Comparison of ENCODE assay signal across 1 cellular context in the genomic region with DNA sequence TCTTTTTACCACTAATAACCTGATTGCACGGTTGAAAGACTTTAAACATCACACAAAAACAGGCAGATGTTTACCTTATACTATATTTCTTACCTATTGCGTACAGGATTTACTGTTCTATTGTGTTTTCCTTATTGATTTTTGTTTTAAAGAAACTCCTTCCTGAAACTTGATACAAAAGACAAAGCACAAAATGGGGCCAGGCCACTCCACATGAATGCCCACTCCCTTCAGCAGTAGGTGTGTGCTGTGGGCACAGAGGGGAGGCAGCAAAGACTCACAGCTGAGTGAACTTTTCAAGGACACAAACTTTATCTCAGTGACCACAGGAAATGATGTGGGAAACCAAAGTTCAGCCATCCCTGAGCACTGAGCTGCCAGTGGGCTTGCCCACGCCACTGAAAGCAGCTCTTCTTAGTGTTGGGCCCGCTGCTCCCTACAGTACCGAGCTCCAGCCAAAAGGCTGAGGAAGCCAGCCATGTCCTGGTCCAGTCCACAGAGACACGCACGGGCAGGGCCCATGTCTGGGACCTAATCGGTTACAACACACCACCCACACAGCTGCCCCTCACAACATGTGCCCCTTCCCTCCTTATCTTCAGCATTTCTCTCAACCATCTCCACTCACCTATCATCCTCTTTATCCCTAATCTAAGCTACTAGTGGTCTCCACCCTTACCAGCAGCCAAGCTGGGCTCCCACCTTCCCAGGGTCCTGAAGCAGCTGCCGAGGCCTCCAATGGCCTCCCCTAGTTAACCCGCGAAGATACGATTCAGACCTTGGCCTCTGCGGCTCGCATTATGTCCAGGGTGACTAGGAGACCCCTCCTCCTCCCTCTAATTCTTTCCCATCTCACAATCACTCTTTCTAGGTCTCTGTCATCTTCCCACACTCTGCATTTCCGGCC.
TF ChIP-seq lines count a peak whose summit lies in the region.

No MANE protein-coding gene starts in this region.

TF ChIP-seq in GM12878, 131 proteins besides CTCF, POLR2A, EP300 and RAD21:
- TF ChIP-seq MEF2B (IDR thresholded peaks at IDR 0.05; ENCODE audit: partially characterized antibody, poor library complexity, severe bottlenecking) (no peak), ZBTB11 (CRISPR knock-in tag; IDR thresholded peaks at IDR 0.05) (no peak), YY1 (IDR thresholded peaks at IDR 0.05; ENCODE audit: low read depth, low read length) (no peak), NKRF (conservative IDR thresholded peaks at IDR 0.05) (no peak), KLF5 (IDR thresholded peaks at IDR 0.05; ENCODE audit: partially characterized antibody) (no peak)
- TF ChIP-seq, protein P1, sequence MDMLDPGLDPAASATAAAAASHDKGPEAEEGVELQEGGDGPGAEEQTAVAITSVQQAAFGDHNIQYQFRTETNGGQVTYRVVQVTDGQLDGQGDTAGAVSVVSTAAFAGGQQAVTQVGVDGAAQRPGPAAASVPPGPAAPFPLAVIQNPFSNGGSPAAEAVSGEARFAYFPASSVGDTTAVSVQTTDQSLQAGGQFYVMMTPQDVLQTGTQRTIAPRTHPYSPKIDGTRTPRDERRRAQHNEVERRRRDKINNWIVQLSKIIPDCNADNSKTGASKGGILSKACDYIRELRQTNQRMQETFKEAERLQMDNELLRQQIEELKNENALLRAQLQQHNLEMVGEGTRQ (IDR thresholded peaks at IDR 0.05; ENCODE audit: borderline replicate concordance, low read depth, low read length), result no peak
- TF ChIP-seq, protein P2, sequence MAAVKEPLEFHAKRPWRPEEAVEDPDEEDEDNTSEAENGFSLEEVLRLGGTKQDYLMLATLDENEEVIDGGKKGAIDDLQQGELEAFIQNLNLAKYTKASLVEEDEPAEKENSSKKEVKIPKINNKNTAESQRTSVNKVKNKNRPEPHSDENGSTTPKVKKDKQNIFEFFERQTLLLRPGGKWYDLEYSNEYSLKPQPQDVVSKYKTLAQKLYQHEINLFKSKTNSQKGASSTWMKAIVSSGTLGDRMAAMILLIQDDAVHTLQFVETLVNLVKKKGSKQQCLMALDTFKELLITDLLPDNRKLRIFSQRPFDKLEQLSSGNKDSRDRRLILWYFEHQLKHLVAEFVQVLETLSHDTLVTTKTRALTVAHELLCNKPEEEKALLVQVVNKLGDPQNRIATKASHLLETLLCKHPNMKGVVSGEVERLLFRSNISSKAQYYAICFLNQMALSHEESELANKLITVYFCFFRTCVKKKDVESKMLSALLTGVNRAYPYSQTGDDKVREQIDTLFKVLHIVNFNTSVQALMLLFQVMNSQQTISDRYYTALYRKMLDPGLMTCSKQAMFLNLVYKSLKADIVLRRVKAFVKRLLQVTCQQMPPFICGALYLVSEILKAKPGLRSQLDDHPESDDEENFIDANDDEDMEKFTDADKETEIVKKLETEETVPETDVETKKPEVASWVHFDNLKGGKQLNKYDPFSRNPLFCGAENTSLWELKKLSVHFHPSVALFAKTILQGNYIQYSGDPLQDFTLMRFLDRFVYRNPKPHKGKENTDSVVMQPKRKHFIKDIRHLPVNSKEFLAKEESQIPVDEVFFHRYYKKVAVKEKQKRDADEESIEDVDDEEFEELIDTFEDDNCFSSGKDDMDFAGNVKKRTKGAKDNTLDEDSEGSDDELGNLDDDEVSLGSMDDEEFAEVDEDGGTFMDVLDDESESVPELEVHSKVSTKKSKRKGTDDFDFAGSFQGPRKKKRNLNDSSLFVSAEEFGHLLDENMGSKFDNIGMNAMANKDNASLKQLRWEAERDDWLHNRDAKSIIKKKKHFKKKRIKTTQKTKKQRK (IDR thresholded peaks at IDR 0.05; ENCODE audit: low read depth, low read length), result no peak
